10 cellular contexts compared by ENCODE assay signal in genomic region chr17:57530508-57530907, GRCh38.
DNase-seq lines count a peak whose midpoint lies in the region; ATAC-seq lines count a peak whose summit lies in the region.
"Had no signal": no experiment of that assay in that cellular context is flagged by ENCODE, and none has a peak within 500 bp of the region (broad histone marks: within the 10 kb centered on the region; RNA-seq: fewer than 3 reads in every experiment).

No MANE protein-coding gene starts in this region.

- H3K36me3 Mint-ChIP-seq in T-helper 1 cell treated with Interleukin-12 subunit alpha and Interleukin-12 subunit beta and Interleukin-4 antibody, amounts not matched to agents 30 μg/mL and 1 μg/mL, for 36 hours (ENCODE audit: low read depth): peaks cover 7% of the 10 kb centered on the region

- 86 to 88% methylated on average over 4 of the region's 4 CpGs for WGBS in ectodermal cell, 2 experiments

- H3K4me1 ChIP-seq in ectodermal cell (ENCODE audit: control insufficient read depth, insufficient read depth, low read length): peaks cover 75% of the 10 kb centered on the region

- no peaks in the 10 kb centered on the region for H3K27me3 Mint-ChIP-seq in T-helper 1 cell treated with Interleukin-12 subunit alpha and Interleukin-12 subunit beta and Interleukin-4 antibody, amounts not matched to agents 30 μg/mL and 1 μg/mL, for 36 hours (ENCODE audit: low read depth)

- H3K36me3 ChIP-seq in ectodermal cell (ENCODE audit: control insufficient read depth, insufficient read depth, low read length): no peaks in the 10 kb centered on the region

- ATAC-seq in GM21576 (IDR thresholded peaks at IDR 0.05; ENCODE audit: unreplicated experiment): no peak
- ATAC-seq in GM21447 (IDR thresholded peaks at IDR 0.05; ENCODE audit: unreplicated experiment): no peak

- H3K4me3 Mint-ChIP-seq in T-helper 1 cell treated with Interleukin-12 subunit alpha and Interleukin-12 subunit beta and Interleukin-4 antibody, amounts not matched to agents 30 μg/mL and 1 μg/mL, for 36 hours: no peak overlapping the region

- DNase-seq in T-helper 1 cell (no peak), NCI-H69 (lab: John Stamatoyannopoulos, UW) (peak; percentile 83), retina (peak; percentile 36), HPDE6-E6E7 (ENCODE audit: extremely low spot score) (no peak)
- DNase-seq: NCI-H2171 treated with DMSO at 0.1 percent for 48 hours; stimulated activated CD8-positive, alpha-beta memory T cell treated with anti-CD3 and anti-CD28 coated beads, Interleukin-4, amount 100 ng/mL, for 48 hours had no signal

- H3K9me3 ChIP-seq in ectodermal cell (ENCODE audit: control insufficient read depth, low read length): no peaks in the 10 kb centered on the region

- peak overlapping the region; percentile 72 for H3K27ac Mint-ChIP-seq in T-helper 1 cell treated with Interleukin-12 subunit alpha and Interleukin-12 subunit beta and Interleukin-4 antibody, amounts not matched to agents 30 μg/mL and 1 μg/mL, for 36 hours

- H3K4me3 ChIP-seq in ectodermal cell (ENCODE audit: insufficient read depth, low read depth, low read length): no peak overlapping the region

- H3K4me1 Mint-ChIP-seq in T-helper 1 cell treated with Interleukin-12 subunit alpha and Interleukin-12 subunit beta and Interleukin-4 antibody, amounts not matched to agents 30 μg/mL and 1 μg/mL, for 36 hours (ENCODE audit: low read depth): peaks cover 15% of the 10 kb centered on the region

- H3K27ac ChIP-seq in ectodermal cell (ENCODE audit: insufficient read depth, low read depth, low read length, poor library complexity, severe bottlenecking): peak overlapping the region; percentile 26

- H3K27me3 ChIP-seq in ectodermal cell (ENCODE audit: control insufficient read depth, insufficient read depth, low read length, poor library complexity, severe bottlenecking): no peaks in the 10 kb centered on the region

- H3K9me3 Mint-ChIP-seq in T-helper 1 cell treated with Interleukin-12 subunit alpha and Interleukin-12 subunit beta and Interleukin-4 antibody, amounts not matched to agents 30 μg/mL and 1 μg/mL, for 36 hours: no peaks in the 10 kb centered on the region

Comparison
In these comparisons a context has a peak if more than half of its experiments do, and no peak if none do; other contexts are left out.
1. DNase-seq: peak in NCI-H69 (single experiment) and retina (single experiment); none in T-helper 1 cell (0 of 5) and HPDE6-E6E7 (single experiment).